ENCODE assay signal across 25 cellular contexts in the genomic region with DNA sequence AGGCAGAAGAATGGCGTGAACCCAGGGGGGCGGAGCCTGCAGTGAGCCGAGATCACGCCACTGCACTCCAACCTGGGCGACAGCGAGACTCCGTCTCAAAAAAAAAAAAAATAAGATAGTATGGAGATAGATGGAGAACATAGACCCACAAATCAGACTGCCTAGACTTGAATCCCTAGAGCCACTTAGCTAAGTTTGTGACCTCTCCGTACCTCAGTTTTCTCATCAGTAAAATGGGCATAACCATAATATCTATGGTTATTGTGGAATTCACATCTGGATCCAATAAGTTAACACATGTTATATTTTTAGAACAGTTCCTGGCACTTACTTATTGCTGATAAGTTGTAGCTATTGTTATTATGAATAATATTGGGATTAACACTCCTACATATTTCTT. TPM values are rescaled to one million over a fixed set of nuclear protein-coding genes. Genes with fewer than 3 reads are reported as not detected.
"Had no signal": no experiment of that assay in that cellular context is flagged by ENCODE, and none has a peak within 500 bp of the region (broad histone marks: within the 10 kb centered on the region; RNA-seq: fewer than 3 reads in every experiment).

No MANE protein-coding gene starts in this region.

- H3K27me3 ChIP-seq: MG63 had no signal

- H3K27ac ChIP-seq: HL-60, SJSA1, SK-N-MC had no signal

- H3K9me3 ChIP-seq: MG63, SJSA1 had no signal

- H3K36me3 ChIP-seq: MG63, SJSA1 had no signal

- FAIRE-seq: HTR-8/SVneo, RCC 7860 had no signal

- DNase-seq: Karpas-422, KG1, MG63, NCI-H1092, NCI-H1105 treated with DMSO at 0.1 percent for 48 hours, NCI-H1417 treated with DMSO at 0.1 percent for 48 hours, NCI-H146, NCI-H1694 treated with DMSO at 0.1 percent for 48 hours, NCI-H1930, NCI-H2081, NCI-H2107, NCI-H226, NCI-H446, NCI-H510A, NCI-H524 treated with DMSO at 0.1 percent for 48 hours, NCI-H69, NCI-H774, Right ventricle myocardium superior, RPMI8226, SIG-M5 had no signal

- H3K4me3 ChIP-seq: MG63, SJSA1, SK-N-MC had no signal

- H3K4me1 ChIP-seq: SJSA1 had no signal

RNA-seq across cellular contexts. Expression of a gene that starts 7.2 kb away (rescaled TPM):
- total RNA-seq: Right ventricle myocardium superior, SJSA1 had no signal

RNA-seq across cellular contexts. Expression of a gene that starts 54.3 kb away (rescaled TPM):
- total RNA-seq: SJSA1 had no signal
